ENCODE assay signal across 2 cellular contexts in the genomic region with DNA sequence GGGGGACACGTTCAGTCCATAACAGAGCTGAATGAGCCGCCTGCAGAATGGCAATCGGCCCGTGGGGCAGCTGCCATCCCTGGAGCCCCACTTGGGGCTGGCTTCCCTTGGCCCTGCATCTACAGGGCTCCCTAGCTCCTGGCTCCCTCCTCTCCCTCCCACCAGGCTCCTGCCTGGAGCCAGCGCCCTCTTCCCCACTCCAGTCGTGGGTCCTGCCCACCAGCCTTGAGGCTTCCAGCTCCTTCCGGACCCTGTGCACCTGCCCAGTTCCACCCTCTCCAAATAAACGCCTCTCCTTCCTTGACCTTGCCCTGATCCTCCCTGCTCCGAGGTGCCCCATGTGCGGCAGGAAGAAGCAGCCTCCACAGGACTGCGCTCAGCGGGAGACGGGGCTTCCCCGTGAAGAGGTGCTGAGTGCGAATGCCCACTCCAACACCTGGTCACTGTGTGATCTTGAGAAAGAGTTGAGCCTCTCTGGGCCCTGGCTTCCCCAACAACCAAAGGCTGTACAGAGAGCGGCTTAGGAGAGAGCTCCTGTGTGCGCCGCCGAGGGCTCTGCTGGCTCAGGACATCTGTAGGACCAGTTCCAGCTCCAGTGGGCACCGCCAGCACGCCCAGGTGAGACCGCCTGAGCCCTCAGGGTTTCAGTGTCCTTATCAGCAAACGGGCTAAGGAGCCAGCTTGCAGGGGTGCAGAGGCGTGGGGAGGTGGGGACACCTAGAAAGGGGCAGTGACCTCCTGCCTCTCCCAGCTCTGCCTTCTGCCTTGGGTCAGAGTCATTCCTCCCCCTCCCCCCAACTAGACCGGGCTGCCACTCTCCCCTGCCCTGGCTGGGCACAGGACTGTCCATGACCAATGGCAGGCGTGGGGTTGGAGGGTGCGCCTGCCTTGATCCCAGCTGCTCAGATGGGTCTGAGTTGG.
TF ChIP-seq lines count a peak whose summit lies in the region.

No MANE protein-coding gene starts in this region.

TF ChIP-seq in GM23338, 12 proteins besides CTCF, POLR2A, EP300 and RAD21:
- TF ChIP-seq JUNB (IDR thresholded peaks at IDR 0.05; ENCODE audit: unreplicated experiment), result no peak

TF ChIP-seq in liver, 16 proteins besides CTCF, POLR2A, EP300 and RAD21:
- TF ChIP-seq YY1 (IDR thresholded peaks at IDR 0.05), result no peak
- no peak for TF ChIP-seq NR2F2 (IDR thresholded peaks at IDR 0.05)
- TF ChIP-seq FOXA2 (IDR thresholded peaks at IDR 0.05), result no peak
- TF ChIP-seq, protein P1, sequence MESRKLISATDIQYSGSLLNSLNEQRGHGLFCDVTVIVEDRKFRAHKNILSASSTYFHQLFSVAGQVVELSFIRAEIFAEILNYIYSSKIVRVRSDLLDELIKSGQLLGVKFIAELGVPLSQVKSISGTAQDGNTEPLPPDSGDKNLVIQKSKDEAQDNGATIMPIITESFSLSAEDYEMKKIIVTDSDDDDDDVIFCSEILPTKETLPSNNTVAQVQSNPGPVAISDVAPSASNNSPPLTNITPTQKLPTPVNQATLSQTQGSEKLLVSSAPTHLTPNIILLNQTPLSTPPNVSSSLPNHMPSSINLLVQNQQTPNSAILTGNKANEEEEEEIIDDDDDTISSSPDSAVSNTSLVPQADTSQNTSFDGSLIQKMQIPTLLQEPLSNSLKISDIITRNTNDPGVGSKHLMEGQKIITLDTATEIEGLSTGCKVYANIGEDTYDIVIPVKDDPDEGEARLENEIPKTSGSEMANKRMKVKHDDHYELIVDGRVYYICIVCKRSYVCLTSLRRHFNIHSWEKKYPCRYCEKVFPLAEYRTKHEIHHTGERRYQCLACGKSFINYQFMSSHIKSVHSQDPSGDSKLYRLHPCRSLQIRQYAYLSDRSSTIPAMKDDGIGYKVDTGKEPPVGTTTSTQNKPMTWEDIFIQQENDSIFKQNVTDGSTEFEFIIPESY (IDR thresholded peaks at IDR 0.05), result no peak
- TF ChIP-seq RXRA (IDR thresholded peaks at IDR 0.05), result peak in 1 of 2 donors; percentile 6
- TF ChIP-seq, protein P2, sequence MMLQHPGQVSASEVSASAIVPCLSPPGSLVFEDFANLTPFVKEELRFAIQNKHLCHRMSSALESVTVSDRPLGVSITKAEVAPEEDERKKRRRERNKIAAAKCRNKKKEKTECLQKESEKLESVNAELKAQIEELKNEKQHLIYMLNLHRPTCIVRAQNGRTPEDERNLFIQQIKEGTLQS (IDR thresholded peaks at IDR 0.05), result no peak
- TF ChIP-seq SP1 (IDR thresholded peaks at IDR 0.05), result no peak
